12 cellular contexts compared by ENCODE assay signal in the genomic region with DNA sequence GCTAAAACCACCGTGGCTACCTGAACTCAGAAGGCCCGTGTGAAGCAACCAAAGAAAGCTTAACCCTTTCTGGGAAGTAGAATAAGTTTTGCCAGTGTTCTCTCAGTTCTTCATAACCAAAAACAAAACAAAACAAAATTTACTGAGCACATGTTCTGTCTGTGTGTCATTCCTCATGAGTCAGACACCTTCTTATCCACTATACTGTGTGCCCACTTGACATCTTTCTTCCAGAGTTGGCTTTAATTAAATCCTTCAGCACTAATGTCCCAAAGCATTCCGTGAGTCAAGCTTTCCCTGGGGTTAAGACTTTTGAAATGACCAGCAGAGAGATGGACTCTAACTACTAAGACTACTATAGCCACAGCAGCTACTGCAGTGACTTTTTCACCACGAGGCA.
DNase-seq lines count a peak whose midpoint lies in the region; ATAC-seq and TF ChIP-seq lines count a peak whose summit lies in the region.
"Had no signal": no experiment of that assay in that cellular context is flagged by ENCODE, and none has a peak within 500 bp of the region (broad histone marks: within the 10 kb centered on the region; RNA-seq: fewer than 3 reads in every experiment).

No MANE protein-coding gene starts in this region.

- CTCF ChIA-PET in T-cell (lab: Charles Lee): interaction anchor here in 1 of 2 donors (0.6 kb wide), 1 partner anchor 508 kb away, joined by 3 read pairs; no protein-coding TSS in a partner anchor

- peak in 2 of 4 experiments; percentile 23 to 53 for ATAC-seq in T-cell (replicated peaks in 1 of 4)
- no peak for ATAC-seq in GM18519 (IDR thresholded peaks at IDR 0.05; ENCODE audit: low FRiP score, unreplicated experiment)
- ATAC-seq in upper lobe of right lung: no peak
- ATAC-seq: activated CD8-positive, alpha-beta memory T cell treated with anti-CD3 and anti-CD28 coated beads, Interleukin-2, amount 10 ng/mL, durations not matched to agents 7 days and 5 days had no signal

- TF ChIP-seq CTCF in CD14-positive monocyte (IDR thresholded peaks at IDR 0.05) (no peak), upper lobe of right lung (IDR thresholded peaks at IDR 0.05) (no peak)

- H3K27ac Mint-ChIP-seq in T-helper 1 cell treated with Interleukin-12 subunit alpha and Interleukin-12 subunit beta and Interleukin-4 antibody, amounts not matched to agents 30 μg/mL and 1 μg/mL, for 36 hours: peak overlapping the region; percentile 9
- peak overlapping the region; percentile 47 to 85 for H3K27ac Mint-ChIP-seq in T-cell
- H3K27ac Mint-ChIP-seq in stimulated activated naive CD8-positive, alpha-beta T cell treated with anti-CD3 and anti-CD28 coated beads, Interleukin-15, Interleukin-2, amounts not matched to agents 100 ng/mL and 50 ng/mL, for 24 hours: peak overlapping the region; percentile 24
- no peak overlapping the region for H3K27ac Mint-ChIP-seq in CD14-positive monocyte
- H3K27ac Mint-ChIP-seq: activated CD8-positive, alpha-beta memory T cell treated with anti-CD3 and anti-CD28 coated beads, Interleukin-2, amount 10 ng/mL, durations not matched to agents 7 days and 5 days had no signal

- DNase-seq in T-helper 1 cell (no peak), T-cell (no peak), fibroblast of peridontal ligament (ENCODE audit: extremely low read depth) (peak; percentile 36), CD14-positive monocyte (ENCODE audit: low spot score) (no peak), upper lobe of right lung (no peak)
- DNase-seq: activated CD8-positive, alpha-beta memory T cell treated with anti-CD3 and anti-CD28 coated beads, Interleukin-2, amount 10 ng/mL, durations not matched to agents 7 days and 5 days; occipital lobe; stimulated activated CD8-positive, alpha-beta memory T cell treated with anti-CD3 and anti-CD28 coated beads, Interleukin-4, amount 100 ng/mL, for 48 hours had no signal

- no peak overlapping the region for H3K4me3 Mint-ChIP-seq in T-helper 1 cell treated with Interleukin-12 subunit alpha and Interleukin-12 subunit beta and Interleukin-4 antibody, amounts not matched to agents 30 μg/mL and 1 μg/mL, for 36 hours
- peak overlapping the region; percentile 53 to 67 (median 64) for H3K4me3 Mint-ChIP-seq in T-cell
- H3K4me3 Mint-ChIP-seq in stimulated activated naive CD8-positive, alpha-beta T cell treated with anti-CD3 and anti-CD28 coated beads, Interleukin-15, Interleukin-2, amounts not matched to agents 100 ng/mL and 50 ng/mL, for 24 hours: peak overlapping the region; percentile 48
- no peak overlapping the region for H3K4me3 Mint-ChIP-seq in CD14-positive monocyte
- H3K4me3 Mint-ChIP-seq: activated CD8-positive, alpha-beta memory T cell treated with anti-CD3 and anti-CD28 coated beads, Interleukin-2, amount 10 ng/mL, durations not matched to agents 7 days and 5 days had no signal

- no peak overlapping the region for H3K4me3 ChIP-seq in upper lobe of right lung

- peaks cover 7% of the 10 kb centered on the region for H3K4me1 ChIP-seq in upper lobe of right lung

- H3K9me3 Mint-ChIP-seq in T-helper 1 cell treated with Interleukin-12 subunit alpha and Interleukin-12 subunit beta and Interleukin-4 antibody, amounts not matched to agents 30 μg/mL and 1 μg/mL, for 36 hours: peaks cover 3% of the 10 kb centered on the region
- H3K9me3 Mint-ChIP-seq in T-cell (no peaks in the 10 kb centered on the region), CD14-positive monocyte (peaks cover 0 to 2% (median 0%) of the 10 kb centered on the region in 7 donors)
- peaks cover 7% of the 10 kb centered on the region for H3K9me3 Mint-ChIP-seq in stimulated activated naive CD8-positive, alpha-beta T cell treated with anti-CD3 and anti-CD28 coated beads, Interleukin-15, Interleukin-2, amounts not matched to agents 100 ng/mL and 50 ng/mL, for 24 hours

- no peaks in the 10 kb centered on the region for H3K9me3 ChIP-seq in upper lobe of right lung

- H3K4me1 Mint-ChIP-seq in T-helper 1 cell treated with Interleukin-12 subunit alpha and Interleukin-12 subunit beta and Interleukin-4 antibody, amounts not matched to agents 30 μg/mL and 1 μg/mL, for 36 hours (ENCODE audit: low read depth): peaks cover 16% of the 10 kb centered on the region
- peaks cover 37 to 50% (median 46%) of the 10 kb centered on the region in 3 donors for H3K4me1 Mint-ChIP-seq in T-cell
- peaks cover 43% of the 10 kb centered on the region for H3K4me1 Mint-ChIP-seq in stimulated activated naive CD8-positive, alpha-beta T cell treated with anti-CD3 and anti-CD28 coated beads, Interleukin-15, Interleukin-2, amounts not matched to agents 100 ng/mL and 50 ng/mL, for 24 hours (ENCODE audit: low read depth)
- peaks cover 10% of the 10 kb centered on the region for H3K4me1 Mint-ChIP-seq in CD14-positive monocyte

- H3K27me3 ChIP-seq in upper lobe of right lung: no peaks in the 10 kb centered on the region

- no peaks in the 10 kb centered on the region for H3K36me3 Mint-ChIP-seq in T-helper 1 cell treated with Interleukin-12 subunit alpha and Interleukin-12 subunit beta and Interleukin-4 antibody, amounts not matched to agents 30 μg/mL and 1 μg/mL, for 36 hours (ENCODE audit: low read depth)
- H3K36me3 Mint-ChIP-seq in T-cell (no peaks in the 10 kb centered on the region), CD14-positive monocyte (no peaks in the 10 kb centered on the region)
- no peaks in the 10 kb centered on the region for H3K36me3 Mint-ChIP-seq in stimulated activated naive CD8-positive, alpha-beta T cell treated with anti-CD3 and anti-CD28 coated beads, Interleukin-15, Interleukin-2, amounts not matched to agents 100 ng/mL and 50 ng/mL, for 24 hours (ENCODE audit: low read depth)
- H3K36me3 Mint-ChIP-seq: activated CD8-positive, alpha-beta memory T cell treated with anti-CD3 and anti-CD28 coated beads, Interleukin-2, amount 10 ng/mL, durations not matched to agents 7 days and 5 days had no signal

- intact Hi-C loops in CD14-positive monocyte (cut with micrococcal nuclease) (no loop called here), upper lobe of right lung (cut with DNase I) (no loop called here)

- H3K27me3 Mint-ChIP-seq in T-helper 1 cell treated with Interleukin-12 subunit alpha and Interleukin-12 subunit beta and Interleukin-4 antibody, amounts not matched to agents 30 μg/mL and 1 μg/mL, for 36 hours (ENCODE audit: low read depth): no peaks in the 10 kb centered on the region
- H3K27me3 Mint-ChIP-seq in T-cell (no peaks in the 10 kb centered on the region), CD14-positive monocyte (ENCODE audit: low read depth in 3 of 3) (peaks cover 0 to 2% (median 2%) of the 10 kb centered on the region in 3 donors)
- H3K27me3 Mint-ChIP-seq in stimulated activated naive CD8-positive, alpha-beta T cell treated with anti-CD3 and anti-CD28 coated beads, Interleukin-15, Interleukin-2, amounts not matched to agents 100 ng/mL and 50 ng/mL, for 24 hours: no peaks in the 10 kb centered on the region

- POLR2A ChIA-PET in T-cell (lab: Charles Lee): no interaction called here

- no peaks in the 10 kb centered on the region for H3K36me3 ChIP-seq in upper lobe of right lung

- no peak overlapping the region for H3K27ac ChIP-seq in upper lobe of right lung
- H3K27ac ChIP-seq: 22Rv1 had no signal

Comparison
In these comparisons a context has a peak if more than half of its experiments do, and no peak if none do; other contexts are left out.
1. H3K27ac Mint-ChIP-seq: peak in T-helper 1 cell treated with Interleukin-12 subunit alpha and Interleukin-12 subunit beta and Interleukin-4 antibody, amounts not matched to agents 30 μg/mL and 1 μg/mL, for 36 hours (single experiment), T-cell (2 of 2) and stimulated activated naive CD8-positive, alpha-beta T cell treated with anti-CD3 and anti-CD28 coated beads, Interleukin-15, Interleukin-2, amounts not matched to agents 100 ng/mL and 50 ng/mL, for 24 hours (single experiment); none in CD14-positive monocyte (0 of 7).
2. H3K4me3 Mint-ChIP-seq: peak in T-cell (3 of 3) and stimulated activated naive CD8-positive, alpha-beta T cell treated with anti-CD3 and anti-CD28 coated beads, Interleukin-15, Interleukin-2, amounts not matched to agents 100 ng/mL and 50 ng/mL, for 24 hours (single experiment); none in T-helper 1 cell treated with Interleukin-12 subunit alpha and Interleukin-12 subunit beta and Interleukin-4 antibody, amounts not matched to agents 30 μg/mL and 1 μg/mL, for 36 hours (single experiment) and CD14-positive monocyte (0 of 2).